ENCODE assay signal across 1 cellular context in the genomic region with DNA sequence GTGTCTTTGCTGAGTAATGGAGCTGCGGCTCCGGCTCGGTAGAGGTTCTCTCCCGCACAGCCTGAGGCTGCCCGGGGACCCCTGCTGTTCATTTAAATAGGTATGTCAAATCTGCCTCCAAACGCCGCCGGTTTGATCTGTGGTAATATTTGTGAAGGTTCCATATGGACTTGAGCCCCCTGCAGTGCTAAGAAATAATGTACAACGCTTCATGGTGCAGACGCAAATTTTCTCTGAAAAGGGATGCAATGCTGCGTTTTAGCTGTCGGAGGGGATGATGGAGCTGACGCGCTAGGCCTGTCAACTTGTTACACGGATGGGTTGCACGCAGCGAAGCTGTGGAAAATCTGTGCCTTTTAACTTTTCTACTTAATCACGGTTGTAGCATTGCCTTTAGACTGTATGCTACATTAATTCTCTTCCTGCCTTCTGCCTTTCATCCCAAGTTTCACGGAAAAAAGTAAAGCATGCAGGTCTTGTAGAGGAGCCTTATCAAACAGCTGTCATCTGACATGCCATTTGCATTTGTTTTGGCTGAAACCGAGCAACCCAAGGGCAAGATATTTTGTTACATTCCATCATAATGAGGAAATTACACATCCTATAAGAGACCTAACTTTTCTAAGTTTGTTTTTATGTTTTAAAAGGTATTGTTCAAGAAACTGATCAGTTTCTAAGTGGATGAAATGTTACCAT.
TF ChIP-seq lines count a peak whose summit lies in the region.

No MANE protein-coding gene starts in this region.

TF ChIP-seq in IMR-90, 13 proteins besides CTCF, POLR2A, EP300 and RAD21:
- TF ChIP-seq BHLHE40 (IDR thresholded peaks at IDR 0.05; ENCODE audit: low read depth, low read length): no peak
- no peak for TF ChIP-seq CHD1 (IDR thresholded peaks at IDR 0.05; ENCODE audit: low read depth, low read length)
- TF ChIP-seq, protein P1, sequence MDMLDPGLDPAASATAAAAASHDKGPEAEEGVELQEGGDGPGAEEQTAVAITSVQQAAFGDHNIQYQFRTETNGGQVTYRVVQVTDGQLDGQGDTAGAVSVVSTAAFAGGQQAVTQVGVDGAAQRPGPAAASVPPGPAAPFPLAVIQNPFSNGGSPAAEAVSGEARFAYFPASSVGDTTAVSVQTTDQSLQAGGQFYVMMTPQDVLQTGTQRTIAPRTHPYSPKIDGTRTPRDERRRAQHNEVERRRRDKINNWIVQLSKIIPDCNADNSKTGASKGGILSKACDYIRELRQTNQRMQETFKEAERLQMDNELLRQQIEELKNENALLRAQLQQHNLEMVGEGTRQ (IDR thresholded peaks at IDR 0.05; ENCODE audit: low read depth, low read length): no peak
- no peak for TF ChIP-seq MAZ (IDR thresholded peaks at IDR 0.05; ENCODE audit: borderline replicate concordance, low read depth, low read length)
- TF ChIP-seq ELK1 (IDR thresholded peaks at IDR 0.05; ENCODE audit: borderline replicate concordance, low read depth, low read length): no peak
- no peak for TF ChIP-seq CEBPB (IDR thresholded peaks at IDR 0.05; ENCODE audit: low read depth, low read length)
- TF ChIP-seq SMC3 (IDR thresholded peaks at IDR 0.05; ENCODE audit: low read depth, low read length): no peak
- no peak for TF ChIP-seq RFX5 (IDR thresholded peaks at IDR 0.05; ENCODE audit: low read depth, low read length)
- TF ChIP-seq MXI1 (IDR thresholded peaks at IDR 0.05; ENCODE audit: borderline replicate concordance, low read depth, low read length): no peak
- TF ChIP-seq FOS (IDR thresholded peaks at IDR 0.05; ENCODE audit: low read depth, low read length): no peak
- TF ChIP-seq NFE2L2 (IDR thresholded peaks at IDR 0.05; ENCODE audit: low read depth, low read length): no peak
